ENCODE assay signal across 8 cellular contexts in the genomic region with DNA sequence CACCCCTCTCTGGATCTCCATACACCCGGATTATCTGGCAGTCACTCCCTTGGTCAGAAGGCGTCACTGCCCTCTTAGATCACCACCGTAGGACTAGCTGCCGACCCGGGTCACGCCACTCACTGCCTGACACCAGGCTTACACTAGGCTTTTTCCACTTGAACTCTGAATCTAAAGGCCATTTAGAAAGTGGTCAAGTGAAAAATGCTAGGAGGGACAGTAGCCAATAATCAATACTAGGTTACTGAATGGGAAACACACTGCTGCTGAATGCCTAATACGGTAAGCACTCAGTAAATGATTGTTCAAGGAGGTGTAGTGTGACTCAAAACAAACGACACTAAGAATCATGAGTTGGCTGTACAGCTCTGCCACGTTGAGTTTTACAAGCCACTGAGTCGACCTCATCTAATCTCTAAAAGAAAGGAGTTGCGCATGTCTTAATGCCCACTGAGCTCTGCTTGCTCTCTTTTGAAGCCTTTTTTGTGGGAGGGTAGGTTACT. TPM values are rescaled to one million over a fixed set of nuclear protein-coding genes. Genes with fewer than 3 reads are reported as not detected.
A peak's percentile ranks its signal among the peaks of the same experiment; 100 is the strongest.
DNase-seq lines count a peak whose midpoint lies in the region; ATAC-seq and TF ChIP-seq lines count a peak whose summit lies in the region.

No MANE protein-coding gene starts in this region.

- no peaks in the 10 kb centered on the region for H3K27me3 Mint-ChIP-seq in naive thymus-derived CD8-positive, alpha-beta T cell

- no peaks in the 10 kb centered on the region for H3K9me3 Mint-ChIP-seq in naive thymus-derived CD8-positive, alpha-beta T cell

- POLR2A ChIA-PET in naive thymus-derived CD8-positive, alpha-beta T cell (lab: Charles Lee), result interaction anchor here (1.0 kb wide), 1 partner anchor 817 kb away, joined by 3 read pairs; a partner anchor contains a TSS

- peak overlapping the region; percentile 96 to 99 (median 99) for H3K27ac Mint-ChIP-seq in naive thymus-derived CD8-positive, alpha-beta T cell

- peaks cover 0 to 4% (median 3%) of the 10 kb centered on the region in 3 donors for H3K36me3 Mint-ChIP-seq in naive thymus-derived CD8-positive, alpha-beta T cell

- no peaks in the 10 kb centered on the region for H3K9me3 ChIP-seq in DOHH2 (ENCODE audit: control insufficient read depth, insufficient read depth, low read length)
- no peaks in the 10 kb centered on the region for H3K9me3 ChIP-seq in esophagus (ENCODE audit: control insufficient read depth in 2 of 2, insufficient read depth in 1 of 2, low read depth in 1 of 2, low read length in 1 of 2)

- peak; percentile 26 for ATAC-seq in GM19372 (IDR thresholded peaks at IDR 0.05; ENCODE audit: low read depth, unreplicated experiment)
- ATAC-seq in HG03378 (IDR thresholded peaks at IDR 0.05; ENCODE audit: unreplicated experiment), result peak; percentile 59
- ATAC-seq in naive thymus-derived CD8-positive, alpha-beta T cell, result no peak

- H3K4me1 ChIP-seq in DOHH2 (ENCODE audit: control insufficient read depth, low read length), result peaks cover 34% of the 10 kb centered on the region
- H3K4me1 ChIP-seq in esophagus (ENCODE audit: control insufficient read depth in 2 of 2, insufficient read depth in 2 of 2, low read length in 1 of 2), result no peaks in the 10 kb centered on the region

- 16 to 26% methylated on average over 11 of the region's 11 CpGs for WGBS in esophagus, 2 donors

- H3K9me2 ChIP-seq in DOHH2 (replicated peaks; ENCODE audit: control insufficient read depth, low read length), result no peaks in the 10 kb centered on the region

- peak overlapping the region; percentile 78 for H3K4me3 ChIP-seq in DOHH2 (ENCODE audit: low read length)
- H3K4me3 ChIP-seq in esophagus (ENCODE audit: low read depth in 1 of 2, low read length in 2 of 2), result peak overlapping the region; percentile 90 to 91

- DNase-seq in SW480 (ENCODE audit: low spot score) (peak; percentile 81), UCSD-AML1 (lab: John Stamatoyannopoulos, UW; ENCODE audit: unreplicated experiment) (no peak), retina (no peak)
- DNase-seq in naive thymus-derived CD8-positive, alpha-beta T cell, result peak in 2 of 10 donors; percentile 8 to 9

- peak overlapping the region; percentile 93 to 99 (median 97) for H3K4me3 Mint-ChIP-seq in naive thymus-derived CD8-positive, alpha-beta T cell

- no peaks in the 10 kb centered on the region; the same call in 1 of the 2 replicates for H4K20me1 ChIP-seq in DOHH2 (ENCODE audit: control insufficient read depth, insufficient read depth, low read depth, low read length)

- peaks cover 49% of the 10 kb centered on the region for H3K79me2 ChIP-seq in DOHH2 (ENCODE audit: control insufficient read depth, low read length)

- peak overlapping the region; percentile 91 for H3K4me2 ChIP-seq in DOHH2 (ENCODE audit: low read length)

- H3K4me1 Mint-ChIP-seq in naive thymus-derived CD8-positive, alpha-beta T cell, result peaks cover 16 to 44% (median 39%) of the 10 kb centered on the region in 4 donors

- H3K27me3 ChIP-seq in DOHH2 (ENCODE audit: control insufficient read depth, low read length) (no peaks in the 10 kb centered on the region), esophagus (ENCODE audit: control insufficient read depth in 1 of 2, insufficient read depth in 2 of 2, low read length in 2 of 2) (no peaks in the 10 kb centered on the region)

- no peak for TF ChIP-seq CTCF in DOHH2 (IDR thresholded peaks at IDR 0.05; ENCODE audit: low read depth, low read length, poor library complexity, severe bottlenecking)

- H3F3A ChIP-seq in DOHH2 (ENCODE audit: control insufficient read depth, insufficient read depth), result no peaks in the 10 kb centered on the region

- H3K36me3 ChIP-seq in DOHH2 (ENCODE audit: control insufficient read depth, low read length) (peaks cover 33% of the 10 kb centered on the region), esophagus (ENCODE audit: control insufficient read depth in 2 of 2, insufficient read depth in 2 of 2, low read length in 1 of 2) (no peaks in the 10 kb centered on the region)

- H3K27ac ChIP-seq in DOHH2 (ENCODE audit: low read depth, low read length), result 0 out of 2 replicates have a peak overlapping the region, but pooled peaks have one; percentile 43
- peak overlapping the region; percentile 96 for H3K27ac ChIP-seq in esophagus (ENCODE audit: low read depth in 2 of 2, low read length in 1 of 2)

RNA-seq across cellular contexts. Expression of a gene that starts 0.7 kb away (rescaled TPM):
- 10 to 100 TPM; 13.6 to 18.0 TPM for polyA plus RNA-seq in esophagus
- 10 to 100 TPM; 28.2 to 29.0 TPM for total RNA-seq in naive thymus-derived CD8-positive, alpha-beta T cell
- 10 to 100 TPM; 14.9 to 19.7 (median 15.5) TPM for polyA plus RNA-seq in naive thymus-derived CD8-positive, alpha-beta T cell

Comparison
In these comparisons a context has a peak if more than half of its experiments do, and no peak if none do; other contexts are left out.
1. ATAC-seq: peak in GM19372 (single experiment) and HG03378 (single experiment); none in naive thymus-derived CD8-positive, alpha-beta T cell (0 of 2).